In the genomic region with DNA sequence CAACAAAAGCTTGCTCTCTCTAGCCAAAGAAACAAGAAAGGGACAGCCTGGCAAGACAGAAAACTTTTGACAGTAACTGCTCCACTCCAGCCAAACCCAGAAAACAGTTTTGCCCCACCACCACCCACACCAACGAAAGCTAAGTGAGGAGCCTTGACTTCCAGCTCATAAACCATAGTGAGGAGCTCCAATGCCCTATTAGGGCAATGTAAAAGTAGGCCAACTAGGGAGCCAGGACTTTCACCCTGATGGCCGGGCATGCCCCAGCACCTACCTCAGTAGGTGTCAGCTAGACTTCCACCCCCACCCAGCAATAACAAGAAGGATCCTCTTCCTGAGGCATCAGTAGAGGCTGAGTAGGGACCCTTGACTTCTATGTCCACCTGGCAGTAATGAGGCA, we compare ENCODE assay signal across 17 cellular contexts. TPM values are rescaled to one million over a fixed set of nuclear protein-coding genes. Genes with fewer than 3 reads are reported as not detected.
DNase-seq lines count a peak whose midpoint lies in the region; ATAC-seq and TF ChIP-seq lines count a peak whose summit lies in the region.
"Had no signal": no experiment of that assay in that cellular context is flagged by ENCODE, and none has a peak within 500 bp of the region (broad histone marks: within the 10 kb centered on the region; RNA-seq: fewer than 3 reads in every experiment).

No MANE protein-coding gene starts in this region.

- peaks cover 26% of the 10 kb centered on the region for H3K36me3 Mint-ChIP-seq in activated naive CD4-positive, alpha-beta T cell treated with anti-CD3 and anti-CD28 coated beads for 36 hours (ENCODE audit: low read depth)
- H3K36me3 Mint-ChIP-seq in activated T-helper 1 cell treated with anti-CD3 and anti-CD28 coated beads, Interleukin-12 subunit alpha, Interleukin-12 subunit beta, Interleukin-2, Interleukin-4 antibody, amounts not matched to agents 30 ng/mL and 10 ng/mL and 1 ng/mL, durations not matched to agents 14 hours and 24 hours and 36 hours (ENCODE audit: low read depth) = peaks cover 47% of the 10 kb centered on the region
- peaks cover 52% of the 10 kb centered on the region for H3K36me3 Mint-ChIP-seq in stimulated activated memory B cell treated with anti-CD40 and anti-IgM and Interleukin-4, amounts not matched to agents 10 μg/mL and 1 μg/mL and 100 μg/mL, for 72 hours

- TF ChIP-seq CTCF in stomach (IDR thresholded peaks at IDR 0.05) = no peak

- 70 to 85% (median 80%) methylated on average over 2 of the region's 2 CpGs for WGBS in stomach, 5 donors

- ATAC-seq in stimulated activated memory B cell treated with anti-CD40 and anti-IgM and Interleukin-4, amounts not matched to agents 10 μg/mL and 1 μg/mL and 100 μg/mL, for 72 hours = no peak
- ATAC-seq in GM21360 (IDR thresholded peaks at IDR 0.05; ENCODE audit: unreplicated experiment) = no peak
- ATAC-seq: gastroesophageal sphincter; stimulated activated naive B cell treated with anti-CD40 and anti-IgM and Interleukin-4, amounts not matched to agents 10 μg/mL and 1 μg/mL and 100 μg/mL, for 72 hours had no signal

- peak overlapping the region in 1 of 5 donors; percentile 17 for H3K27ac ChIP-seq in stomach
- H3K27ac ChIP-seq: coronary artery, gastroesophageal sphincter, vagina had no signal

- H3K4me1 Mint-ChIP-seq in activated naive CD4-positive, alpha-beta T cell treated with anti-CD3 and anti-CD28 coated beads for 36 hours (ENCODE audit: low read depth) = peaks cover 76% of the 10 kb centered on the region
- H3K4me1 Mint-ChIP-seq in activated T-helper 1 cell treated with anti-CD3 and anti-CD28 coated beads, Interleukin-12 subunit alpha, Interleukin-12 subunit beta, Interleukin-2, Interleukin-4 antibody, amounts not matched to agents 30 ng/mL and 10 ng/mL and 1 ng/mL, durations not matched to agents 14 hours and 24 hours and 36 hours (ENCODE audit: low read depth) = peaks cover 77% of the 10 kb centered on the region
- H3K4me1 Mint-ChIP-seq in stimulated activated memory B cell treated with anti-CD40 and anti-IgM and Interleukin-4, amounts not matched to agents 10 μg/mL and 1 μg/mL and 100 μg/mL, for 72 hours = peaks cover 39% of the 10 kb centered on the region

- H3K27ac Mint-ChIP-seq in activated naive CD4-positive, alpha-beta T cell treated with anti-CD3 and anti-CD28 coated beads for 36 hours = peak overlapping the region; percentile 36
- H3K27ac Mint-ChIP-seq in activated T-helper 1 cell treated with anti-CD3 and anti-CD28 coated beads, Interleukin-12 subunit alpha, Interleukin-12 subunit beta, Interleukin-2, Interleukin-4 antibody, amounts not matched to agents 30 ng/mL and 10 ng/mL and 1 ng/mL, durations not matched to agents 14 hours and 24 hours and 36 hours = peak overlapping the region; percentile 45
- peak overlapping the region; percentile 27 for H3K27ac Mint-ChIP-seq in stimulated activated memory B cell treated with anti-CD40 and anti-IgM and Interleukin-4, amounts not matched to agents 10 μg/mL and 1 μg/mL and 100 μg/mL, for 72 hours
- H3K27ac Mint-ChIP-seq: activated T-helper 2 cell treated with anti-CD3 and anti-CD28 coated beads, Interferon-gamma antibody, Interleukin-2, Interleukin-4, amounts not matched to agents 10 μg/mL and 5 μg/mL and 100 μg/mL, durations not matched to agents 14 hours and 24 hours and 36 hours; CD4-positive, alpha-beta T cell had no signal

- no peak for TF ChIP-seq POLR2A in stomach (IDR thresholded peaks at IDR 0.05)

- CTCF ChIA-PET in activated naive CD4-positive, alpha-beta T cell treated with anti-CD3 and anti-CD28 coated beads for 36 hours (lab: Charles Lee) = interaction anchor here (1.1 to 1.9 kb wide), 4 partner anchors 14 to 219 kb away, joined by 3 to 10 read pairs (median 6); no protein-coding TSS in a partner anchor

- intact Hi-C loops in activated naive CD4-positive, alpha-beta T cell treated with anti-CD3 and anti-CD28 coated beads for 36 hours (cut with micrococcal nuclease) = no loop called here
- intact Hi-C loops in activated T-helper 1 cell treated with anti-CD3 and anti-CD28 coated beads, Interleukin-12 subunit alpha, Interleukin-12 subunit beta, Interleukin-2, Interleukin-4 antibody, amounts not matched to agents 30 ng/mL and 10 ng/mL and 1 ng/mL, durations not matched to agents 14 hours and 24 hours and 36 hours (cut with micrococcal nuclease) = no loop called here
- intact Hi-C loops in stomach (cut with DNase I; ENCODE audit: low total_unique reads) = no loop called here

- peaks cover 26 to 92% (median 48%) of the 10 kb centered on the region in 4 donors for H3K4me1 ChIP-seq in stomach

- DNase-seq in activated naive CD4-positive, alpha-beta T cell treated with anti-CD3 and anti-CD28 coated beads for 36 hours = peak; percentile 13
- DNase-seq in activated naive CD4-positive, alpha-beta T cell treated with Interleukin-2 at 50 U/mL for 16 hours = no peak
- no peak for DNase-seq in activated T-helper 1 cell treated with anti-CD3 and anti-CD28 coated beads, Interleukin-12 subunit alpha, Interleukin-12 subunit beta, Interleukin-2, Interleukin-4 antibody, amounts not matched to agents 30 ng/mL and 10 ng/mL and 1 ng/mL, durations not matched to agents 14 hours and 24 hours and 36 hours (ENCODE audit: low spot score)
- DNase-seq in medulla oblongata (ENCODE audit: extremely low spot score) = peak; percentile 79
- no peak for DNase-seq in GF-D8 (lab: John Stamatoyannopoulos, UW)
- DNase-seq in stomach = no peak
- DNase-seq: activated CD4-positive, alpha-beta T cell treated with anti-CD3 and anti-CD28 coated beads for 4 hours; CD4-positive, alpha-beta T cell; SHP77 treated with DMSO at 0.1 percent for 48 hours; stimulated activated naive B cell treated with anti-CD40 and anti-IgM and Interleukin-4, amounts not matched to agents 10 μg/mL and 1 μg/mL and 100 μg/mL, for 72 hours had no signal

- H3K36me3 ChIP-seq in stomach = peaks cover 0 to 30% (median 22%) of the 10 kb centered on the region in 4 donors

- no peaks in the 10 kb centered on the region for H3K9me3 Mint-ChIP-seq in activated naive CD4-positive, alpha-beta T cell treated with anti-CD3 and anti-CD28 coated beads for 36 hours
- H3K9me3 Mint-ChIP-seq in activated T-helper 1 cell treated with anti-CD3 and anti-CD28 coated beads, Interleukin-12 subunit alpha, Interleukin-12 subunit beta, Interleukin-2, Interleukin-4 antibody, amounts not matched to agents 30 ng/mL and 10 ng/mL and 1 ng/mL, durations not matched to agents 14 hours and 24 hours and 36 hours = no peaks in the 10 kb centered on the region
- no peaks in the 10 kb centered on the region for H3K9me3 Mint-ChIP-seq in stimulated activated memory B cell treated with anti-CD40 and anti-IgM and Interleukin-4, amounts not matched to agents 10 μg/mL and 1 μg/mL and 100 μg/mL, for 72 hours
- H3K9me3 Mint-ChIP-seq: activated T-helper 2 cell treated with anti-CD3 and anti-CD28 coated beads, Interferon-gamma antibody, Interleukin-2, Interleukin-4, amounts not matched to agents 10 μg/mL and 5 μg/mL and 100 μg/mL, durations not matched to agents 14 hours and 24 hours and 36 hours; CD4-positive, alpha-beta T cell; stimulated activated naive B cell treated with anti-CD40 and anti-IgM and Interleukin-4, amounts not matched to agents 10 μg/mL and 1 μg/mL and 100 μg/mL, for 72 hours had no signal

- no peak overlapping the region for H3K4me3 Mint-ChIP-seq in activated naive CD4-positive, alpha-beta T cell treated with anti-CD3 and anti-CD28 coated beads for 36 hours
- H3K4me3 Mint-ChIP-seq in activated T-helper 1 cell treated with anti-CD3 and anti-CD28 coated beads, Interleukin-12 subunit alpha, Interleukin-12 subunit beta, Interleukin-2, Interleukin-4 antibody, amounts not matched to agents 30 ng/mL and 10 ng/mL and 1 ng/mL, durations not matched to agents 14 hours and 24 hours and 36 hours = no peak overlapping the region
- H3K4me3 Mint-ChIP-seq in stimulated activated memory B cell treated with anti-CD40 and anti-IgM and Interleukin-4, amounts not matched to agents 10 μg/mL and 1 μg/mL and 100 μg/mL, for 72 hours = no peak overlapping the region
- H3K4me3 Mint-ChIP-seq: CD4-positive, alpha-beta T cell; stimulated activated naive B cell treated with anti-CD40 and anti-IgM and Interleukin-4, amounts not matched to agents 10 μg/mL and 1 μg/mL and 100 μg/mL, for 72 hours had no signal

- H3K4me3 ChIP-seq in stomach = no peak overlapping the region
- H3K4me3 ChIP-seq: coronary artery, gastroesophageal sphincter, lung, vagina had no signal

- no peak for TF ChIP-seq EP300 in stomach (IDR thresholded peaks at IDR 0.05)

- H3K9me3 ChIP-seq in stomach = no peaks in the 10 kb centered on the region
- H3K9me3 ChIP-seq: gastroesophageal sphincter, vagina had no signal

- H3K27me3 Mint-ChIP-seq in activated naive CD4-positive, alpha-beta T cell treated with anti-CD3 and anti-CD28 coated beads for 36 hours (ENCODE audit: low read depth) = no peaks in the 10 kb centered on the region
- no peaks in the 10 kb centered on the region for H3K27me3 Mint-ChIP-seq in activated T-helper 1 cell treated with anti-CD3 and anti-CD28 coated beads, Interleukin-12 subunit alpha, Interleukin-12 subunit beta, Interleukin-2, Interleukin-4 antibody, amounts not matched to agents 30 ng/mL and 10 ng/mL and 1 ng/mL, durations not matched to agents 14 hours and 24 hours and 36 hours (ENCODE audit: insufficient read depth)
- H3K27me3 Mint-ChIP-seq in stimulated activated memory B cell treated with anti-CD40 and anti-IgM and Interleukin-4, amounts not matched to agents 10 μg/mL and 1 μg/mL and 100 μg/mL, for 72 hours = no peaks in the 10 kb centered on the region
- H3K27me3 Mint-ChIP-seq: CD4-positive, alpha-beta T cell; stimulated activated naive B cell treated with anti-CD40 and anti-IgM and Interleukin-4, amounts not matched to agents 10 μg/mL and 1 μg/mL and 100 μg/mL, for 72 hours had no signal

- H3K27me3 ChIP-seq in stomach = no peaks in the 10 kb centered on the region
- H3K27me3 ChIP-seq: gastroesophageal sphincter, vagina had no signal

RNA-seq across cellular contexts. Expression of gene PELI1, which starts 35.4 kb away (rescaled TPM):
- 10 to 100 TPM; 25.7 to 28.0 TPM for total RNA-seq in activated naive CD4-positive, alpha-beta T cell treated with anti-CD3 and anti-CD28 coated beads for 36 hours
- 47.1 and 50.4 TPM in 2 replicates for total RNA-seq in activated T-helper 1 cell treated with anti-CD3 and anti-CD28 coated beads, Interleukin-12 subunit alpha, Interleukin-12 subunit beta, Interleukin-2, Interleukin-4 antibody, amounts not matched to agents 30 ng/mL and 10 ng/mL and 1 ng/mL, durations not matched to agents 14 hours and 24 hours and 36 hours
- 100 to 1,000 TPM in 1 of 5 donors, 10 to 100 TPM in 3, 1 to 10 TPM in 1; 7.6 to 165 (median 60.8) TPM for total RNA-seq in stomach
- polyA plus RNA-seq in stomach = 10 to 100 TPM in 2 of 3 donors, 1 to 10 TPM in 1; 6.9 to 17.4 (median 11.8) TPM

Comparison
In these comparisons a context has a peak if more than half of its experiments do, and no peak if none do; other contexts are left out.
1. DNase-seq: peak in activated naive CD4-positive, alpha-beta T cell treated with anti-CD3 and anti-CD28 coated beads for 36 hours (single experiment) and medulla oblongata (single experiment); none in activated naive CD4-positive, alpha-beta T cell treated with Interleukin-2 at 50 U/mL for 16 hours (single experiment), activated T-helper 1 cell treated with anti-CD3 and anti-CD28 coated beads, Interleukin-12 subunit alpha, Interleukin-12 subunit beta, Interleukin-2, Interleukin-4 antibody, amounts not matched to agents 30 ng/mL and 10 ng/mL and 1 ng/mL, durations not matched to agents 14 hours and 24 hours and 36 hours (single experiment), GF-D8 (single experiment) and stomach (single experiment).
2. Peak in every context shown above with its lines, with median percentiles within 50 percentile points of each other: H3K27ac Mint-ChIP-seq.